Comparison of ENCODE assay signal across 9 cellular contexts in the genomic region with DNA sequence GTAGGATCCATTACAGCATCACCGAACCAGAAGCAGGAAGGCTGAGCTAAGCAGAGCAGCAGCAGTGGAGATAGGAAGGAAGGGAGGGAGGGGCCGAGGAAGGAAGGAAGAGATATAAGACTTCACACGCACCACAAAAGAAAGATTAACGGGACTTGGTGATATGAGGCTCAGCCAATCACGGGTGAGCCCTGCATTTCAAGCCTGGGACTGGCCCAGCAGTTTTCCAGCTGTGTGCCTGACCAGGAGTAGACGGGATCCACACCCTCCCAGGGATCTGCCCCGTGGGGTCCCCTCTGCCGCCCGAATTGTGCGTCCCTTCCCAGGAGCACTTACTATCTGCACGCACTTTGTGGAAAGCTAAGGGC. TPM values are rescaled to one million over a fixed set of nuclear protein-coding genes. Genes with fewer than 3 reads are reported as not detected.
DNase-seq lines count a peak whose midpoint lies in the region; ATAC-seq, FAIRE-seq and TF ChIP-seq lines count a peak whose summit lies in the region.
"Had no signal": no experiment of that assay in that cellular context is flagged by ENCODE, and none has a peak within 500 bp of the region (broad histone marks: within the 10 kb centered on the region; RNA-seq: fewer than 3 reads in every experiment).

No MANE protein-coding gene starts in this region.

- H2AFZ ChIP-seq in SU-DHL-6 (ENCODE audit: low read depth, low read length, severe bottlenecking): no peak overlapping the region

- DNase-seq in endodermal cell (peak; percentile 81), GM12891 (ENCODE audit: insufficient read length, low spot score) (no peak), DMS79 treated with DMSO at 0.1 percent for 48 hours (lab: John Stamatoyannopoulos, UW) (no peak), cerebellar cortex (ENCODE audit: low spot score) (no peak)

- peaks cover 21% of the 10 kb centered on the region for H3K4me1 Mint-ChIP-seq in endodermal cell
- peaks cover 37% of the 10 kb centered on the region for H3K4me1 Mint-ChIP-seq in nephron

- H3K79me2 ChIP-seq in SU-DHL-6 (ENCODE audit: insufficient read depth, low read length): no peaks in the 10 kb centered on the region

- no peak for TF ChIP-seq POLR2A in GM12891 (IDR thresholded peaks at IDR 0.05; ENCODE audit: low read depth, low read length)

- H3K4me2 ChIP-seq in SU-DHL-6 (ENCODE audit: low read depth, low read length, poor library complexity, severe bottlenecking): peak overlapping the region; percentile 38

- ATAC-seq in GM21447 (IDR thresholded peaks at IDR 0.05; ENCODE audit: unreplicated experiment) (peak; percentile 12), GM21529 (IDR thresholded peaks at IDR 0.05; ENCODE audit: unreplicated experiment) (no peak)

- H3K36me3 ChIP-seq in SU-DHL-6 (ENCODE audit: low read length): no peaks in the 10 kb centered on the region
- H3K36me3 ChIP-seq in endodermal cell (ENCODE audit: control insufficient read depth, insufficient read depth, low read length): no peaks in the 10 kb centered on the region
- H3K36me3 ChIP-seq: ovary had no signal

- H3K4me3 Mint-ChIP-seq in endodermal cell (peak overlapping the region; percentile 12), nephron (peak overlapping the region; percentile 30 to 51 (median 40))

- H3K27me3 Mint-ChIP-seq in endodermal cell (ENCODE audit: insufficient read depth) (peaks cover 23% of the 10 kb centered on the region), nephron (ENCODE audit: low read depth) (peaks cover 14% of the 10 kb centered on the region)

- no peaks in the 10 kb centered on the region for H3K9me3 ChIP-seq in SU-DHL-6 (ENCODE audit: insufficient read depth, low read length)
- no peaks in the 10 kb centered on the region for H3K9me3 ChIP-seq in endodermal cell (ENCODE audit: control insufficient read depth, low read length)
- H3K9me3 ChIP-seq: ovary had no signal

- H3K4me1 ChIP-seq in endodermal cell (ENCODE audit: control insufficient read depth, insufficient read depth, low read length): peaks cover 9% of the 10 kb centered on the region

- H3K9me2 ChIP-seq in SU-DHL-6 (replicated peaks; ENCODE audit: insufficient read depth, low read length): no peaks in the 10 kb centered on the region

- H3K4me3 ChIP-seq in SU-DHL-6 (ENCODE audit: insufficient read depth, low read length, poor library complexity, severe bottlenecking) (no peak overlapping the region), endodermal cell (ENCODE audit: low read length) (no peak overlapping the region)
- H3K4me3 ChIP-seq: ovary had no signal

- no peak for TF ChIP-seq CTCF in SU-DHL-6 (IDR thresholded peaks at IDR 0.05; ENCODE audit: insufficient read depth, low read length, poor library complexity, severe bottlenecking)
- TF ChIP-seq CTCF in endodermal cell (conservative IDR thresholded peaks at IDR 0.05): no peak
- no peak for TF ChIP-seq CTCF in nephron (IDR thresholded peaks at IDR 0.05; ENCODE audit: unreplicated experiment in 3 of 3)

- H3K36me3 Mint-ChIP-seq in endodermal cell (ENCODE audit: low read depth) (no peaks in the 10 kb centered on the region), nephron (ENCODE audit: low read depth) (no peaks in the 10 kb centered on the region)

- WGBS in endodermal cell (ENCODE audit: insufficient coverage in 1 of 2, insufficient read length in 1 of 2), 2 experiments: 54 to 70% methylated on average over 5 to 11 of the region's 11 CpGs

- FAIRE-seq in GM12891 (lab: Jason Lieb, UNC): no peak

- no peaks in the 10 kb centered on the region for H3K27me3 ChIP-seq in SU-DHL-6 (ENCODE audit: low read length)
- no peaks in the 10 kb centered on the region for H3K27me3 ChIP-seq in endodermal cell (ENCODE audit: control insufficient read depth, insufficient read depth, low read length, poor library complexity, severe bottlenecking)
- H3K27me3 ChIP-seq: ovary had no signal

- H3F3A ChIP-seq in SU-DHL-6 (ENCODE audit: insufficient read depth): no peaks in the 10 kb centered on the region

- H4K20me1 ChIP-seq in SU-DHL-6 (ENCODE audit: low read depth, low read length): no peaks in the 10 kb centered on the region

- 0 out of 2 replicates have a peak overlapping the region, but pooled peaks have one; percentile 19 for H3K9ac ChIP-seq in SU-DHL-6 (ENCODE audit: low read length)
- H3K9ac ChIP-seq in endodermal cell (ENCODE audit: extremely low read depth, low read length, poor library complexity, severe bottlenecking): no peak overlapping the region

- H3K9me3 Mint-ChIP-seq in endodermal cell (no peaks in the 10 kb centered on the region), nephron (no peaks in the 10 kb centered on the region)

- H3K27ac Mint-ChIP-seq in endodermal cell (no peak overlapping the region), nephron (peak overlapping the region; percentile 50 to 89 (median 85))

- H3K27ac ChIP-seq in SU-DHL-6 (ENCODE audit: low read depth, low read length): no peak overlapping the region
- no peak overlapping the region for H3K27ac ChIP-seq in endodermal cell (ENCODE audit: low read depth, low read length)
- H3K27ac ChIP-seq: ovary had no signal

TF ChIP-seq in GM12891, 5 proteins besides CTCF, POLR2A, EP300 and RAD21:
- no peak for TF ChIP-seq POU2F2 (IDR thresholded peaks at IDR 0.05; ENCODE audit: low read depth, low read length)

RNA-seq across cellular contexts. Expression of a gene that starts 16.2 kb away (rescaled TPM):
- total RNA-seq in endodermal cell: 1 to 10 TPM; 2.0 to 3.0 TPM
- 4.3 TPM for polyA plus RNA-seq in endodermal cell (2013, experiment 1 of 2)
- 4.0 TPM for polyA plus RNA-seq in endodermal cell (2013, experiment 2 of 2)
- polyA plus RNA-seq in GM12891 (2012; ENCODE audit: low read depth, missing spikeins): 0.71 TPM

RNA-seq across cellular contexts. Expression of a gene that starts 17.3 kb away (rescaled TPM):
- total RNA-seq in endodermal cell: 1 to 10 TPM; 2.3 to 9.1 TPM
- polyA plus RNA-seq in endodermal cell (2013, experiment 1 of 2): 4.0 TPM
- 4.1 TPM for polyA plus RNA-seq in endodermal cell (2013, experiment 2 of 2)
- polyA plus RNA-seq in GM12891 (2012; ENCODE audit: low read depth, missing spikeins): 0.04 TPM

RNA-seq across cellular contexts. Expression of a gene that starts 20.1 kb away (rescaled TPM):
- total RNA-seq in endodermal cell: 10 to 100 TPM; 35.9 to 37.2 TPM
- 27.6 TPM for polyA plus RNA-seq in endodermal cell (2013, experiment 1 of 2)
- 25.8 TPM for polyA plus RNA-seq in endodermal cell (2013, experiment 2 of 2)
- polyA plus RNA-seq in GM12891 (2012; ENCODE audit: low read depth, missing spikeins): 10.9 TPM

RNA-seq across cellular contexts. Expression of a gene that starts 30.0 kb away (rescaled TPM):
- 1 to 10 TPM; 1.1 to 1.9 TPM for total RNA-seq in endodermal cell
- 19.3 TPM for polyA plus RNA-seq in endodermal cell (2013, experiment 1 of 2)
- polyA plus RNA-seq in endodermal cell (2013, experiment 2 of 2): 17.8 TPM
- 0.09 TPM for polyA plus RNA-seq in GM12891 (2012; ENCODE audit: low read depth, missing spikeins)

RNA-seq across cellular contexts. Expression of a gene that starts 40.2 kb away (rescaled TPM):
- 1 to 10 TPM; 2.5 to 3.0 TPM for total RNA-seq in endodermal cell
- polyA plus RNA-seq in endodermal cell (2013, experiment 1 of 2): 5.1 TPM
- polyA plus RNA-seq in endodermal cell (2013, experiment 2 of 2): 4.0 TPM
- 2.7 TPM for polyA plus RNA-seq in GM12891 (2012; ENCODE audit: low read depth, missing spikeins)
